20 cellular contexts compared by ENCODE assay signal in genomic region chr16:57959121-57959520, GRCh38. TPM values are rescaled to one million over a fixed set of nuclear protein-coding genes. Genes with fewer than 3 reads are reported as not detected.
A peak's percentile ranks its signal among the peaks of the same experiment; 100 is the strongest.
DNase-seq lines count a peak whose midpoint lies in the region; ATAC-seq and TF ChIP-seq lines count a peak whose summit lies in the region.
"Had no signal": no experiment of that assay in that cellular context is flagged by ENCODE, and none has a peak within 500 bp of the region (broad histone marks: within the 10 kb centered on the region; RNA-seq: fewer than 3 reads in every experiment).

No MANE protein-coding gene starts in this region.

- H3K9ac ChIP-seq in PC-3 (ENCODE audit: low read length) = no peak overlapping the region

- no peaks in the 10 kb centered on the region for H3K79me2 ChIP-seq in PC-9 (ENCODE audit: low read depth)
- no peaks in the 10 kb centered on the region for H3K79me2 ChIP-seq in PC-3 (ENCODE audit: low read length)

- TF ChIP-seq POLR2A in NB4 (IDR thresholded peaks at IDR 0.05; ENCODE audit: extremely low read depth, insufficient read length) = no peak

- H3K4me1 ChIP-seq in PC-9 (replicated peaks; ENCODE audit: insufficient read depth) (peaks cover 29% of the 10 kb centered on the region), PC-3 (ENCODE audit: insufficient read depth, low read length) (no peaks in the 10 kb centered on the region)
- H3K4me1 ChIP-seq: HAP-1 had no signal

- intact Hi-C loops in PC-9 (cut with micrococcal nuclease; ENCODE audit: unreplicated experiment) = loop anchor here (2.0 kb wide), 1 partner anchor 34 kb away; no protein-coding TSS in a partner anchor
- intact Hi-C loops in PC-3 (cut with micrococcal nuclease) = no loop called here

- no peaks in the 10 kb centered on the region for H3K9me3 Mint-ChIP-seq in chondrocyte (ENCODE audit: low read depth)
- H3K9me3 Mint-ChIP-seq: IgD-negative memory B cell, T-cell had no signal

- H3K36me3 ChIP-seq in PC-9 (ENCODE audit: low read depth) (no peaks in the 10 kb centered on the region), PC-3 (ENCODE audit: low read depth, low read length) (no peaks in the 10 kb centered on the region)
- H3K36me3 ChIP-seq: HAP-1 had no signal

- no peaks in the 10 kb centered on the region for H3K9me2 ChIP-seq in PC-9 (ENCODE audit: insufficient read depth)
- H3K9me2 ChIP-seq in PC-3 (replicated peaks; ENCODE audit: low read length) = no peaks in the 10 kb centered on the region

- CTCF ChIA-PET in PC-9 (lab: Charles Lee) = interaction anchor here (0.6 kb wide), 1 partner anchor 27 kb away, joined by 3 read pairs; no protein-coding TSS in a partner anchor
- CTCF ChIA-PET in PC-3 (lab: Charles Lee) = no interaction called here

- H4K20me1 ChIP-seq in PC-9 (ENCODE audit: insufficient read depth) = no peaks in the 10 kb centered on the region
- H4K20me1 ChIP-seq in PC-3 (ENCODE audit: low read length) = no peaks in the 10 kb centered on the region

- H3K27ac ChIP-seq in PC-9 = no peak overlapping the region
- no peak overlapping the region for H3K27ac ChIP-seq in PC-3 (ENCODE audit: low read length)

- H3K36me3 Mint-ChIP-seq in chondrocyte (ENCODE audit: low read depth) = no peaks in the 10 kb centered on the region
- H3K36me3 Mint-ChIP-seq: IgD-negative memory B cell, T-cell had no signal

- H3K27me3 Mint-ChIP-seq in chondrocyte (ENCODE audit: low read depth) = peaks cover 20% of the 10 kb centered on the region

- POLR2A ChIA-PET in PC-9 (lab: Charles Lee; ENCODE audit: unreplicated experiment) (interaction anchor here (0.6 to 0.7 kb wide), 2 partner anchors 29 to 565 kb away, joined by 3 read pairs; no protein-coding TSS in a partner anchor), PC-3 (lab: Charles Lee; ENCODE audit: unreplicated experiment) (no interaction called here)

- H3K27me3 ChIP-seq in PC-9 (ENCODE audit: insufficient read depth, low read depth) (no peaks in the 10 kb centered on the region), PC-3 (ENCODE audit: low read length) (no peaks in the 10 kb centered on the region)

- DNase-seq in NB4 (ENCODE audit: low read depth) (peak; percentile 56), PC-9 (peak; percentile 38 to 71), chondrocyte (ENCODE audit: low spot score) (peak; percentile 24), renal cortical epithelial cell (ENCODE audit: low read depth) (peak; percentile 17), mucosa of gallbladder (ENCODE audit: low spot score) (no peak), T-helper 9 cell (no peak), PC-3 (no peak)
- DNase-seq: ACHN, C1 segment of cervical spinal cord, DMS79 treated with DMSO at 0.1 percent for 48 hours, NCI-H1417 treated with DMSO at 0.1 percent for 48 hours, NCI-H1930, NCI-H226, NCI-H524, NCI-H82, Right ventricle myocardium superior, T-cell had no signal

- H3K9me3 ChIP-seq in PC-9 (ENCODE audit: insufficient read depth, low read depth) (no peaks in the 10 kb centered on the region), PC-3 (ENCODE audit: low read length) (no peaks in the 10 kb centered on the region)
- H3K9me3 ChIP-seq: HAP-1 had no signal

- BruUV-seq in PC-9 (replicated peaks; lab: Mats Ljungman, UMichigan) (no TSS peak), PC-3 (replicated peaks; lab: Mats Ljungman, UMichigan) (no TSS peak)

- peak overlapping the region; percentile 23 for H3K4me2 ChIP-seq in PC-9
- no peak overlapping the region for H3K4me2 ChIP-seq in PC-3 (ENCODE audit: low read length)

- no peak for TF ChIP-seq CTCF in NB4 (IDR thresholded peaks at IDR 0.05; ENCODE audit: low read depth, low read length)
- no peak for TF ChIP-seq CTCF in PC-9 (conservative IDR thresholded peaks at IDR 0.05)
- no peak for TF ChIP-seq CTCF in chondrocyte (IDR thresholded peaks at IDR 0.05)
- TF ChIP-seq CTCF in PC-3 (conservative IDR thresholded peaks at IDR 0.05; ENCODE audit: low read depth, low read length) = no peak

- ATAC-seq in PC-3 = no peak
- ATAC-seq: T-cell had no signal

- H3F3A ChIP-seq in PC-9 (ENCODE audit: insufficient read depth, low read depth) = peaks cover 10% of the 10 kb centered on the region; the same call in 1 of the 2 replicates
- no peaks in the 10 kb centered on the region for H3F3A ChIP-seq in PC-3 (ENCODE audit: low read length, unreplicated experiment)

- no peaks in the 10 kb centered on the region for H3K4me1 Mint-ChIP-seq in chondrocyte (ENCODE audit: low read depth)
- H3K4me1 Mint-ChIP-seq: IgD-negative memory B cell, T-cell had no signal

- no peak overlapping the region for H3K27ac Mint-ChIP-seq in chondrocyte (ENCODE audit: unreplicated experiment)
- H3K27ac Mint-ChIP-seq: IgD-negative memory B cell, T-cell had no signal

- no peak overlapping the region for H3K4me3 Mint-ChIP-seq in chondrocyte (ENCODE audit: unreplicated experiment)
- H3K4me3 Mint-ChIP-seq: IgD-negative memory B cell, T-cell had no signal

- H2AFZ ChIP-seq in PC-9 (no peak overlapping the region), PC-3 (ENCODE audit: low read length) (no peak overlapping the region)

- H3K4me3 ChIP-seq in NB4 (ENCODE audit: low read depth, low read length) (no peak overlapping the region), PC-9 (no peak overlapping the region), PC-3 (ENCODE audit: low read length) (no peak overlapping the region)
- H3K4me3 ChIP-seq: HAP-1 had no signal

RNA-seq across cellular contexts. Expression of gene CNGB1, which starts 11.8 kb away (rescaled TPM):
- 1.1 and 2.6 TPM in 2 replicates for total RNA-seq in PC-9 (2021)
- total RNA-seq in chondrocyte = not detected in 3 replicates
- 0.35 and 0.60 TPM in 2 replicates for total RNA-seq in renal cortical epithelial cell
- total RNA-seq in mucosa of gallbladder = 0.29 TPM
- total RNA-seq in PC-3 (2014; rRNA removed) = 0.04 TPM in 1 of 2 replicates, not detected in the other
- total RNA-seq: LHCN-M2, Right ventricle myocardium superior, T-cell had no signal

RNA-seq across cellular contexts. Expression of gene ZNF319, which starts 41.4 kb away (rescaled TPM):
- total RNA-seq in PC-9 (2021) (9.9 and 11.0 TPM in 2 replicates), chondrocyte (9.2 to 12.0 TPM (median 11.9 TPM) in 3 replicates), renal cortical epithelial cell (3.8 and 30.2 TPM in 2 replicates), mucosa of gallbladder (12.1 TPM), PC-3 (2014; rRNA removed) (2.2 TPM in 2 replicates)

RNA-seq across cellular contexts. Expression of gene USB1, which starts 42.1 kb away (rescaled TPM):
- total RNA-seq in PC-9 (2021) (65.8 and 66.0 TPM in 2 replicates), chondrocyte (37.9 to 46.0 TPM (median 41.5 TPM) in 3 replicates), renal cortical epithelial cell (79.5 and 261 TPM in 2 replicates), mucosa of gallbladder (42.4 TPM), PC-3 (2014; rRNA removed) (18.7 and 25.1 TPM in 2 replicates)

Comparison
In these comparisons a context has a peak if more than half of its experiments do, and no peak if none do; other contexts are left out.
1. DNase-seq: peak in NB4 (single experiment), PC-9 (2 of 2), chondrocyte (single experiment) and renal cortical epithelial cell (single experiment); none in mucosa of gallbladder (single experiment), T-helper 9 cell (single experiment) and PC-3 (single experiment).